In genomic region chr17:13350466-13350865, GRCh38 we compare ENCODE assay signal across 20 cellular contexts.
DNase-seq lines count a peak whose midpoint lies in the region; FAIRE-seq and TF ChIP-seq lines count a peak whose summit lies in the region.
"Had no signal": no experiment of that assay in that cellular context is flagged by ENCODE, and none has a peak within 500 bp of the region (broad histone marks: within the 10 kb centered on the region; RNA-seq: fewer than 3 reads in every experiment).

No MANE protein-coding gene starts in this region.

- no peak for TF ChIP-seq EP300 in transverse colon (IDR thresholded peaks at IDR 0.05; ENCODE audit: low read depth)

- H3K27me3 ChIP-seq in mammary epithelial cell (ENCODE audit: insufficient read depth, low read length) (no peaks in the 10 kb centered on the region), astrocyte (ENCODE audit: insufficient read depth, low read length) (no peaks in the 10 kb centered on the region), osteoblast (ENCODE audit: insufficient read depth, low read length) (no peaks in the 10 kb centered on the region), transverse colon (no peaks in the 10 kb centered on the region), ascending aorta (no peaks in the 10 kb centered on the region), Peyer's patch (no peaks in the 10 kb centered on the region)

- 91% methylated on average over 6 of the region's 9 CpGs for WGBS in mammary epithelial cell (ENCODE audit: low coverage, missing lambda C conversion rate)
- WGBS in transverse colon (ENCODE audit: low coverage in 1 of 2), 2 donors, result 87 to 98% methylated on average over 6 to 9 of the region's 9 CpGs

- DNase-seq in MCF 10A (ENCODE audit: unreplicated experiment) (no peak), mammary epithelial cell (no peak), astrocyte (ENCODE audit: low read depth) (no peak), osteoblast (ENCODE audit: insufficient read length, low spot score, missing footprints) (no peak), transverse colon (no peak), AG20443 (ENCODE audit: low spot score) (no peak), ascending aorta (ENCODE audit: low spot score in 2 of 2) (no peak), Peyer's patch (no peak)
- DNase-seq: CD4-positive, alpha-beta memory T cell; DMS153; DMS79 treated with DMSO at 0.1 percent for 48 hours; GOT3; H9 had no signal

- intact Hi-C loops in MCF 10A (cut with micrococcal nuclease), result no loop called here
- intact Hi-C loops in mammary epithelial cell (cut with micrococcal nuclease), result no loop called here
- intact Hi-C loops in transverse colon (cut with DNase I; ENCODE audit: low total_unique reads), result no loop called here
- intact Hi-C loops in ascending aorta (cut with DNase I), result no loop called here

- no peak overlapping the region for H3K4me3 ChIP-seq in mammary epithelial cell (replicated peaks in 1 of 3; ENCODE audit: insufficient read depth in 1 of 3, low read depth in 2 of 3, low read length in 3 of 3)
- H3K4me3 ChIP-seq in astrocyte (ENCODE audit: insufficient read depth, low read depth, low read length), result no peak overlapping the region
- H3K4me3 ChIP-seq in osteoblast (ENCODE audit: insufficient read depth, low read length), result no peak overlapping the region
- H3K4me3 ChIP-seq in transverse colon, result no peak overlapping the region
- no peak overlapping the region for H3K4me3 ChIP-seq in ascending aorta
- H3K4me3 ChIP-seq in Peyer's patch, result no peak overlapping the region

- H3K27ac Mint-ChIP-seq in MCF 10A (ENCODE audit: low read depth, unreplicated experiment), result peak overlapping the region; percentile 84
- H3K27ac Mint-ChIP-seq in astrocyte (ENCODE audit: unreplicated experiment), result peak overlapping the region; percentile 77
- H3K27ac Mint-ChIP-seq: CD4-positive, alpha-beta memory T cell; H9 had no signal

- H3K27ac ChIP-seq in mammary epithelial cell (ENCODE audit: insufficient read depth, low read depth, low read length) (no peak overlapping the region), astrocyte (ENCODE audit: low read depth, low read length) (peak overlapping the region; percentile 72), osteoblast (ENCODE audit: low read depth, low read length) (peak overlapping the region; percentile 50), transverse colon (no peak overlapping the region), ascending aorta (no peak overlapping the region), Peyer's patch (no peak overlapping the region)
- H3K27ac ChIP-seq: 22Rv1, C4-2B had no signal

- no peaks in the 10 kb centered on the region for H4K20me1 ChIP-seq in mammary epithelial cell (ENCODE audit: insufficient read depth, low read length)
- no peaks in the 10 kb centered on the region for H4K20me1 ChIP-seq in astrocyte (ENCODE audit: insufficient read depth, low read length)
- no peaks in the 10 kb centered on the region for H4K20me1 ChIP-seq in osteoblast (ENCODE audit: insufficient read depth, low read length)

- no peaks in the 10 kb centered on the region for H3K9me3 ChIP-seq in mammary epithelial cell (replicated peaks; ENCODE audit: insufficient read depth, low read length)
- no peaks in the 10 kb centered on the region for H3K9me3 ChIP-seq in astrocyte (ENCODE audit: insufficient read depth, low read depth, low read length)
- no peaks in the 10 kb centered on the region for H3K9me3 ChIP-seq in osteoblast (ENCODE audit: low read depth, low read length)
- no peaks in the 10 kb centered on the region for H3K9me3 ChIP-seq in transverse colon
- H3K9me3 ChIP-seq in ascending aorta, result no peaks in the 10 kb centered on the region
- H3K9me3 ChIP-seq in Peyer's patch, result no peaks in the 10 kb centered on the region

- no peak for TF ChIP-seq CTCF in MCF 10A (IDR thresholded peaks at IDR 0.05; ENCODE audit: unreplicated experiment)
- TF ChIP-seq CTCF in mammary epithelial cell (conservative IDR thresholded peaks at IDR 0.05 in 1 of 2, IDR thresholded peaks at IDR 0.05 in 1 of 2; ENCODE audit: extremely low read depth in 1 of 2, insufficient read depth in 1 of 2, low read depth in 1 of 2, low read length in 2 of 2), result no peak
- no peak for TF ChIP-seq CTCF in astrocyte (IDR thresholded peaks at IDR 0.05; ENCODE audit: insufficient read depth, low read depth, low read length)
- no peak for TF ChIP-seq CTCF in osteoblast (IDR thresholded peaks at IDR 0.05; ENCODE audit: extremely low read depth, low read depth, low read length)
- TF ChIP-seq CTCF in transverse colon (IDR thresholded peaks at IDR 0.05), result no peak
- no peak for TF ChIP-seq CTCF in ascending aorta (IDR thresholded peaks at IDR 0.05)
- TF ChIP-seq CTCF in Peyer's patch (IDR thresholded peaks at IDR 0.05), result no peak

- dilution Hi-C loops in mammary epithelial cell (cut with HindIII; ENCODE audit: low sequenced_read_pairs), result no loop called here

- no peaks in the 10 kb centered on the region for H3K79me2 ChIP-seq in mammary epithelial cell (ENCODE audit: insufficient read depth, low read length)
- H3K79me2 ChIP-seq in astrocyte (ENCODE audit: insufficient read depth, low read length), result no peaks in the 10 kb centered on the region
- no peaks in the 10 kb centered on the region for H3K79me2 ChIP-seq in osteoblast (ENCODE audit: insufficient read depth, low read length)

- no peak for FAIRE-seq in astrocyte (lab: Jason Lieb, UNC)
- FAIRE-seq: D721Med, G401.6, GM12891, HepG2, HTR-8/SVneo had no signal

- H3K4me1 ChIP-seq in mammary epithelial cell (ENCODE audit: insufficient read depth, low read length), result peaks cover 44% of the 10 kb centered on the region
- peaks cover 37% of the 10 kb centered on the region for H3K4me1 ChIP-seq in astrocyte (ENCODE audit: insufficient read depth, low read length)
- peaks cover 40% of the 10 kb centered on the region for H3K4me1 ChIP-seq in osteoblast (ENCODE audit: insufficient read depth, low read length)
- no peaks in the 10 kb centered on the region for H3K4me1 ChIP-seq in transverse colon
- no peaks in the 10 kb centered on the region for H3K4me1 ChIP-seq in ascending aorta
- H3K4me1 ChIP-seq in Peyer's patch, result no peaks in the 10 kb centered on the region

- no peaks in the 10 kb centered on the region for H3K27me3 Mint-ChIP-seq in MCF 10A (ENCODE audit: insufficient read depth, unreplicated experiment)
- H3K27me3 Mint-ChIP-seq in astrocyte (ENCODE audit: low read depth, unreplicated experiment), result no peaks in the 10 kb centered on the region

- H3K4me3 Mint-ChIP-seq in MCF 10A (ENCODE audit: unreplicated experiment), result no peak overlapping the region
- no peak overlapping the region for H3K4me3 Mint-ChIP-seq in astrocyte (ENCODE audit: unreplicated experiment)
- H3K4me3 Mint-ChIP-seq: CD4-positive, alpha-beta memory T cell; H9 had no signal

- POLR2A ChIA-PET in MCF 10A (lab: Yijun Ruan, JAX), result interaction anchor here (0.6 to 1.3 kb wide), 2 partner anchors 45 to 219 kb away, joined by 3 to 5 read pairs; no protein-coding TSS in a partner anchor

- no peak overlapping the region for H3K9ac ChIP-seq in mammary epithelial cell (ENCODE audit: insufficient read depth, low read length)
- no peak overlapping the region for H3K9ac ChIP-seq in astrocyte (ENCODE audit: low read length)

- H3K9me3 Mint-ChIP-seq in MCF 10A (ENCODE audit: unreplicated experiment), result no peaks in the 10 kb centered on the region
- peaks cover 4% of the 10 kb centered on the region for H3K9me3 Mint-ChIP-seq in astrocyte (ENCODE audit: unreplicated experiment)

- in situ Hi-C loops in mammary epithelial cell (cut with MboI; ENCODE audit: low sequenced_read_pairs in 2 of 2) (no loop called here), transverse colon (cut with MboI; ENCODE audit: low pct_ligation_motif_present in 1 of 4, low pct_unique_long_range_greater_than_20kb in 1 of 4, low sequenced_read_pairs in 3 of 4) (no loop called here)

- H3K36me3 Mint-ChIP-seq in MCF 10A (ENCODE audit: insufficient read depth, unreplicated experiment), result peaks cover 4% of the 10 kb centered on the region
- peaks cover 4% of the 10 kb centered on the region for H3K36me3 Mint-ChIP-seq in astrocyte (ENCODE audit: low read depth, unreplicated experiment)
- H3K36me3 Mint-ChIP-seq: CD4-positive, alpha-beta memory T cell had no signal

- TF ChIP-seq POLR2A in transverse colon (IDR thresholded peaks at IDR 0.05), result no peak
- no peak for TF ChIP-seq POLR2A in Peyer's patch (IDR thresholded peaks at IDR 0.05)

- H3K36me3 ChIP-seq in mammary epithelial cell (ENCODE audit: insufficient read depth, low read length) (no peaks in the 10 kb centered on the region), astrocyte (ENCODE audit: insufficient read depth, low read length) (no peaks in the 10 kb centered on the region), osteoblast (ENCODE audit: insufficient read depth, low read length) (no peaks in the 10 kb centered on the region), transverse colon (no peaks in the 10 kb centered on the region), ascending aorta (no peaks in the 10 kb centered on the region), Peyer's patch (no peaks in the 10 kb centered on the region)

- CTCF ChIA-PET in MCF 10A (lab: Yijun Ruan, JAX) (interaction anchor here (0.6 to 1.2 kb wide), 3 partner anchors 12 to 1894 kb away, joined by 3 read pairs; no protein-coding TSS in a partner anchor), mammary epithelial cell (lab: Charles Lee; ENCODE audit: low non-redundant PET) (no interaction called here)

- H3K4me2 ChIP-seq in mammary epithelial cell (ENCODE audit: insufficient read depth, low read depth, low read length) (no peak overlapping the region), astrocyte (ENCODE audit: low read length) (no peak overlapping the region), osteoblast (ENCODE audit: insufficient read depth, low read length) (no peak overlapping the region)

- H3K4me1 Mint-ChIP-seq in MCF 10A (ENCODE audit: insufficient read depth, unreplicated experiment), result peaks cover 51% of the 10 kb centered on the region
- peaks cover 53% of the 10 kb centered on the region for H3K4me1 Mint-ChIP-seq in astrocyte (ENCODE audit: low read depth, unreplicated experiment)
- H3K4me1 Mint-ChIP-seq: CD4-positive, alpha-beta memory T cell had no signal

- BruUV-seq in MCF 10A (replicated peaks; lab: Mats Ljungman, UMichigan) (no TSS peak), mammary epithelial cell (replicated peaks; lab: Mats Ljungman, UMichigan) (no TSS peak)

- H2AFZ ChIP-seq in mammary epithelial cell (ENCODE audit: low read depth, low read length) (no peak overlapping the region), astrocyte (ENCODE audit: low read depth, low read length) (no peak overlapping the region), osteoblast (ENCODE audit: low read length) (no peak overlapping the region)

Comparison
In these comparisons a context has a peak if more than half of its experiments do, and no peak if none do; other contexts are left out.
1. H3K27ac ChIP-seq: peak in astrocyte (single experiment) and osteoblast (single experiment); none in mammary epithelial cell (single experiment), transverse colon (0 of 4), ascending aorta (0 of 2) and Peyer's patch (0 of 4).